ENCODE assay signal across 8 cellular contexts in genomic region chr3:57803647-57804081, GRCh38. TPM values are rescaled to one million over a fixed set of nuclear protein-coding genes. Genes with fewer than 3 reads are reported as not detected.
DNase-seq lines count a peak whose midpoint lies in the region; ATAC-seq and TF ChIP-seq lines count a peak whose summit lies in the region.

No MANE protein-coding gene starts in this region.

- H3K79me2 ChIP-seq in osteoblast (ENCODE audit: insufficient read depth, low read length) = peaks cover 79% of the 10 kb centered on the region

- H2AFZ ChIP-seq in osteoblast (ENCODE audit: low read length) = no peak overlapping the region

- peaks cover 52% of the 10 kb centered on the region for H4K20me1 ChIP-seq in osteoblast (ENCODE audit: insufficient read depth, low read length)

- peak overlapping the region; percentile 35 for H3K27ac ChIP-seq in osteoblast (ENCODE audit: low read depth, low read length)

- in situ Hi-C loops in GM13977 (cut with MboI; ENCODE audit: low pct_unique_long_range_greater_than_20kb, low sequenced_read_pairs, unreplicated experiment) = no loop called here

- no peaks in the 10 kb centered on the region for H3K27me3 ChIP-seq in osteoblast (ENCODE audit: insufficient read depth, low read length)

- no peaks in the 10 kb centered on the region for H3K9me3 ChIP-seq in osteoblast (ENCODE audit: low read depth, low read length)

- no peaks in the 10 kb centered on the region for H3K36me3 ChIP-seq in osteoblast (ENCODE audit: insufficient read depth, low read length)

- peak; percentile 85 for DNase-seq in H4 (ENCODE audit: low spot score)
- peak; percentile 78 for DNase-seq in fibroblast of gingiva (ENCODE audit: low read depth)
- peak; percentile 80 for DNase-seq in osteoblast (ENCODE audit: insufficient read length, low spot score, missing footprints)
- no peak for DNase-seq in GM13977 (ENCODE audit: low spot score)
- no peak for DNase-seq in NCI-H1417 treated with DMSO at 0.1 percent for 48 hours (lab: John Stamatoyannopoulos, UW)

- H3K4me1 ChIP-seq in osteoblast (ENCODE audit: insufficient read depth, low read length) = peaks cover 19% of the 10 kb centered on the region

- peak; percentile 88 for ATAC-seq in SK-N-SH treated with all-trans-retinoic acid at 6 μM for 48 hours
- no peak for ATAC-seq in HG02973 (IDR thresholded peaks at IDR 0.05; ENCODE audit: unreplicated experiment)
- ATAC-seq in GM18511 (IDR thresholded peaks at IDR 0.05; ENCODE audit: unreplicated experiment) = no peak

- TF ChIP-seq CTCF in osteoblast (IDR thresholded peaks at IDR 0.05; ENCODE audit: extremely low read depth, low read depth, low read length) = no peak
- TF ChIP-seq CTCF in GM13977 (IDR thresholded peaks at IDR 0.05; ENCODE audit: extremely low read depth, insufficient read depth, missing control alignments) = no peak

- peak overlapping the region; percentile 67 for H3K4me2 ChIP-seq in osteoblast (ENCODE audit: insufficient read depth, low read length)

- H3K4me3 ChIP-seq in osteoblast (ENCODE audit: insufficient read depth, low read length) = peak overlapping the region; percentile 33

TF ChIP-seq in SK-N-SH treated with all-trans-retinoic acid at 6 μM for 48 hours, 23 proteins besides CTCF, POLR2A, EP300 and RAD21:
- TF ChIP-seq POU6F1 (CRISPR knock-in tag; IDR thresholded peaks at IDR 0.05; ENCODE audit: borderline replicate concordance, low read depth) = 0 out of 2 replicates have a peak, but pooled peaks have one; percentile 54
- TF ChIP-seq ZC3H10 (CRISPR knock-in tag; IDR thresholded peaks at IDR 0.05) = peak; percentile 43; the same call in 1 of the 2 replicates
- no peak for TF ChIP-seq ZFP30 (CRISPR knock-in tag; IDR thresholded peaks at IDR 0.05)
TF ChIP-seq in SK-N-SH treated with all-trans-retinoic acid at 6 μM for 48 hours: peak in this region for 2.

RNA-seq across cellular contexts. Expression of gene SLMAP, which starts 47.6 kb away (rescaled TPM):
- 9.4 and 17.0 TPM in 2 replicates for total RNA-seq in H4 (2014; rRNA removed; shearing (Covaris generic))
- total RNA-seq in osteoblast = 43.9 and 50.7 TPM in 2 replicates

Comparison
In these comparisons a context has a peak if more than half of its experiments do, and no peak if none do; other contexts are left out.
1. DNase-seq: peak in H4 (single experiment), fibroblast of gingiva (single experiment) and osteoblast (single experiment); none in GM13977 (single experiment) and NCI-H1417 treated with DMSO at 0.1 percent for 48 hours (single experiment).